Comparison of ENCODE assay signal across 13 cellular contexts in the genomic region with DNA sequence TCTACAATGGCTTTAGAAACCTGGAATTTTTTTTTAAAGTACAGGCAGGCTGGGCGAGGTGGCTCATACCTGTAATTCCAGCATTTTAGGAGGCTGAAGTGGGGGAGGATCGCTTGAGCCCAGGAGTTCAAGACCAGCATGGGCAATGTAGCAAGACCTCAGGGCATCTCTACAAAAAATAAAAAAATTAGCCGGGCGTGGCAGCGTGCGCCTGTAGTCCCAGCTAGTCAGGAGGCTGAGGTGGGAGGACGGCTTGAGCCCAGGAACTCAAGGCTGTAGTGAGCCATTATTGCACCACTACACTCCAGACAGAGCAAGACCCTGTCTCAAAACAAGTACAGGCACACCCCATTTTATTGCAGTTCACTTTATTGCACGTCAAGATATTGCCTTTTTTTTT. TPM values are rescaled to one million over a fixed set of nuclear protein-coding genes. Genes with fewer than 3 reads are reported as not detected.
DNase-seq lines count a peak whose midpoint lies in the region; ATAC-seq and TF ChIP-seq lines count a peak whose summit lies in the region.
"Had no signal": no experiment of that assay in that cellular context is flagged by ENCODE, and none has a peak within 500 bp of the region (broad histone marks: within the 10 kb centered on the region; RNA-seq: fewer than 3 reads in every experiment).

No MANE protein-coding gene starts in this region.

- H3K27me3 ChIP-seq in Caco-2 (replicated peaks; ENCODE audit: control insufficient read depth, insufficient read depth, low read length), result peaks cover 2% of the 10 kb centered on the region; the same call in 1 of the 2 replicates

- BruUV-seq in Caco-2 (replicated peaks; lab: Mats Ljungman, UMichigan), result no TSS peak

- TF ChIP-seq POLR2A in erythroblast (IDR thresholded peaks at IDR 0.05; ENCODE audit: low read length), result no peak

- H3K27ac Mint-ChIP-seq in Caco-2 (ENCODE audit: unreplicated experiment), result no peak overlapping the region
- H3K27ac Mint-ChIP-seq: activated naive CD4-positive, alpha-beta T cell treated with anti-CD3 and anti-CD28 coated beads, Interleukin-2, amount 50 U/mL, for 24 hours; stimulated activated effector memory CD8-positive, alpha-beta T cell treated with anti-CD3 and anti-CD28 coated beads, Interleukin-12 subunit alpha, Interleukin-12 subunit beta, amount 100 ng/mL, for 72 hours had no signal

- no peak for TF ChIP-seq CTCF in Caco-2 (IDR thresholded peaks at IDR 0.05; ENCODE audit: insufficient read depth in 1 of 2, low read depth in 1 of 2, low read length in 1 of 2, severe bottlenecking in 1 of 2, unreplicated experiment in 1 of 2)
- TF ChIP-seq CTCF in RWPE1 (conservative IDR thresholded peaks at IDR 0.05; ENCODE audit: low read depth), result no peak

- H3K36me3 Mint-ChIP-seq in Caco-2 (ENCODE audit: insufficient read depth, unreplicated experiment), result no peaks in the 10 kb centered on the region
- H3K36me3 Mint-ChIP-seq: activated naive CD4-positive, alpha-beta T cell treated with anti-CD3 and anti-CD28 coated beads, Interleukin-2, amount 50 U/mL, for 24 hours; stimulated activated effector memory CD8-positive, alpha-beta T cell treated with anti-CD3 and anti-CD28 coated beads, Interleukin-12 subunit alpha, Interleukin-12 subunit beta, amount 100 ng/mL, for 72 hours had no signal

- no peak for ATAC-seq in GM18909 (IDR thresholded peaks at IDR 0.05; ENCODE audit: poor library complexity, unreplicated experiment)

- CTCF ChIA-PET in Caco-2 (lab: Charles Lee), result interaction anchor here (1.1 to 1.7 kb wide), 3 partner anchors 8 to 170 kb away, joined by 4 to 8 read pairs (median 4); no protein-coding TSS in a partner anchor
- CTCF ChIA-PET in RWPE1 (lab: Yijun Ruan, JAX), result interaction anchor here (0.7 to 1.6 kb wide), 4 partner anchors 9 to 77 kb away, joined by 5 to 10 read pairs (median 6); partner anchors contain the start of gene PLEKHG5

- peak overlapping the region; percentile 97 for H3K27ac ChIP-seq in RWPE1
- H3K27ac ChIP-seq: esophagus muscularis mucosa, psoas muscle had no signal

- no peak overlapping the region for H3K4me3 ChIP-seq in Caco-2 (ENCODE audit: low read depth, low read length)
- H3K4me3 ChIP-seq in iPS-18c (ENCODE audit: insufficient read depth, low read depth, low read length), result peak overlapping the region; percentile 20; the same call in 1 of the 2 replicates
- H3K4me3 ChIP-seq: esophagus muscularis mucosa, psoas muscle had no signal

- no peaks in the 10 kb centered on the region for H3K27me3 Mint-ChIP-seq in Caco-2 (ENCODE audit: insufficient read depth, unreplicated experiment)

- no peaks in the 10 kb centered on the region for H3K9me3 Mint-ChIP-seq in Caco-2 (ENCODE audit: unreplicated experiment)
- H3K9me3 Mint-ChIP-seq: activated naive CD4-positive, alpha-beta T cell treated with anti-CD3 and anti-CD28 coated beads, Interleukin-2, amount 50 U/mL, for 24 hours; stimulated activated effector memory CD8-positive, alpha-beta T cell treated with anti-CD3 and anti-CD28 coated beads, Interleukin-12 subunit alpha, Interleukin-12 subunit beta, amount 100 ng/mL, for 72 hours had no signal

- peaks cover 20% of the 10 kb centered on the region for H3K4me1 ChIP-seq in Caco-2

- H3K4me3 Mint-ChIP-seq in Caco-2 (ENCODE audit: unreplicated experiment), result peak overlapping the region; percentile 33
- H3K4me3 Mint-ChIP-seq: activated naive CD4-positive, alpha-beta T cell treated with anti-CD3 and anti-CD28 coated beads, Interleukin-2, amount 50 U/mL, for 24 hours; stimulated activated effector memory CD8-positive, alpha-beta T cell treated with anti-CD3 and anti-CD28 coated beads, Interleukin-12 subunit alpha, Interleukin-12 subunit beta, amount 100 ng/mL, for 72 hours had no signal

- no peaks in the 10 kb centered on the region for H3K36me3 ChIP-seq in Caco-2 (ENCODE audit: control insufficient read depth, insufficient read depth, low read length)
- H3K36me3 ChIP-seq: esophagus muscularis mucosa had no signal

- H3K9me3 ChIP-seq in Caco-2 (no peaks in the 10 kb centered on the region), iPS-18c (ENCODE audit: control insufficient read depth, insufficient read depth, low read length) (no peaks in the 10 kb centered on the region)
- H3K9me3 ChIP-seq: esophagus muscularis mucosa, psoas muscle had no signal

- intact Hi-C loops in Caco-2 (cut with micrococcal nuclease; ENCODE audit: unreplicated experiment), result no loop called here

- H3K4me1 Mint-ChIP-seq in Caco-2 (ENCODE audit: low read depth, unreplicated experiment), result peaks cover 12% of the 10 kb centered on the region

- DNase-seq in Caco-2 (no peak), RWPE1 (ENCODE audit: low spot score) (no peak), erythroblast (lab: John Stamatoyannopoulos, UW) (no peak), GOT3 (lab: John Stamatoyannopoulos, UW) (no peak)
- DNase-seq: NCI-H2029, psoas muscle, SIG-M5 had no signal

- POLR2A ChIA-PET in Caco-2 (lab: Charles Lee), result no interaction called here
- POLR2A ChIA-PET in RWPE1 (lab: Yijun Ruan, JAX; ENCODE audit: low non-redundant PET), result interaction anchor here (0.5 to 0.7 kb wide), 3 partner anchors 12 to 45 kb away, joined by 3 read pairs; no protein-coding TSS in a partner anchor

RNA-seq across cellular contexts. Expression of gene HES2, which starts 4.8 kb away (rescaled TPM):
- total RNA-seq in Caco-2 (2022), result 0.37 and 0.91 TPM in 2 replicates
- total RNA-seq: esophagus muscularis mucosa, mononuclear cell had no signal

RNA-seq across cellular contexts. Expression of gene ESPN, which starts 9.7 kb away (rescaled TPM):
- 14.9 and 16.3 TPM in 2 replicates for total RNA-seq in Caco-2 (2022)
- total RNA-seq: psoas muscle had no signal

RNA-seq across cellular contexts. Expression of gene ACOT7, which starts 21.3 kb away (rescaled TPM):
- total RNA-seq in Caco-2 (2022), result 179 and 221 TPM in 2 replicates

RNA-seq across cellular contexts. Expression of gene TNFRSF25, which starts 51.1 kb away (rescaled TPM):
- total RNA-seq in Caco-2 (2022), result 15.0 and 16.3 TPM in 2 replicates
